Comparison of ENCODE assay signal across 8 cellular contexts in the genomic region with DNA sequence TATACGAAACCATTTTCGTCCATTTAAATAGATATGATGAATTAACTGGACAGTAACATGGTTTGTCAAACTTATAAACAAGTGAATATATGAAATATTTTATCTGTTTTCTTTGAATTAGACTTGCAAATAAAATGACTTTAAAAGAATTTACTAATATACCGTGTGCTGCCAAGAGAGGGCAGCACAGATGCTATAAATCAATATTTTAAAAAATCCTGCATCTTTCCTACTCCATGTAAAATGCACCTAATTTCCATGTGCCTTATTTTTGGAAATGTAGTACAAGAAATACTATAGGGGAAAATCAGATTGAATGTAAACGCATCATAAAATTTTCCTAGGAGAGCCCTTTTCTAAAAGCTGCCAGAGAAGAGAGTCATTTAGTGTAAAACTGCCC.
DNase-seq lines count a peak whose midpoint lies in the region; ATAC-seq, FAIRE-seq and TF ChIP-seq lines count a peak whose summit lies in the region.

No MANE protein-coding gene starts in this region.

- no peaks in the 10 kb centered on the region for H3K79me1 ChIP-seq in H1 (ENCODE audit: low read depth, low read length)

- no peaks in the 10 kb centered on the region for H3K4me1 Mint-ChIP-seq in progenitor cell of endocrine pancreas (ENCODE audit: low read depth)

- no peak overlapping the region for H3K4me3 ChIP-seq in H1 (ENCODE audit: extremely low read depth in 1 of 4, insufficient read depth in 2 of 4, low read depth in 3 of 4, low read length in 4 of 4)

- H3K56ac ChIP-seq in H1 (replicated peaks; ENCODE audit: insufficient read length, low read depth, low read length) = no peak overlapping the region

- TF ChIP-seq POLR2A in H1 (IDR thresholded peaks at IDR 0.05; ENCODE audit: control extremely low read depth in 1 of 2, low read depth in 2 of 2, low read length in 2 of 2) = no peak

- H3K27ac ChIP-seq in H1 (ENCODE audit: low read depth, low read length) = no peak overlapping the region

- no peak overlapping the region for H3K4me3 Mint-ChIP-seq in progenitor cell of endocrine pancreas (ENCODE audit: low read depth)

- ATAC-seq in GM18870 (IDR thresholded peaks at IDR 0.05; ENCODE audit: unreplicated experiment) = no peak
- no peak for ATAC-seq in GM21786 (IDR thresholded peaks at IDR 0.05; ENCODE audit: unreplicated experiment)

- H3K14ac ChIP-seq in H1 (ENCODE audit: insufficient read length) = no peak overlapping the region

- H3K9ac ChIP-seq in H1 (replicated peaks in 1 of 4; ENCODE audit: extremely low read depth in 1 of 4, low read depth in 3 of 4, low read length in 3 of 4) = no peak overlapping the region

- no peak overlapping the region for H2AFZ ChIP-seq in H1 (ENCODE audit: low read length)

- H4K8ac ChIP-seq in H1 (ENCODE audit: extremely low read depth, insufficient read depth, low read length) = no peak overlapping the region

- H2AK5ac ChIP-seq in H1 (ENCODE audit: low read depth, low read length) = no peak overlapping the region

- no peak overlapping the region for H3K23ac ChIP-seq in H1 (ENCODE audit: insufficient read length)

- H3K79me2 ChIP-seq in H1 (ENCODE audit: control insufficient read depth in 1 of 2, insufficient read depth in 2 of 2, low read length in 2 of 2) = no peaks in the 10 kb centered on the region

- H3K23me2 ChIP-seq in H1 (ENCODE audit: low read depth, low read length) = peaks cover 2% of the 10 kb centered on the region; the same call in 1 of the 2 replicates

- no peak for FAIRE-seq in H1 (lab: Jason Lieb, UNC)

- no peak for TF ChIP-seq EP300 in H1 (IDR thresholded peaks at IDR 0.05; ENCODE audit: borderline replicate concordance in 1 of 2, low read depth in 2 of 2, low read length in 2 of 2)

- no peak overlapping the region for H3K18ac ChIP-seq in H1 (ENCODE audit: extremely low read depth, low read length)

- no peak overlapping the region for H4K91ac ChIP-seq in H1 (replicated peaks; ENCODE audit: insufficient read length, low read length)

- H3K9me3 ChIP-seq in H1 (ENCODE audit: insufficient read depth in 2 of 2, low read depth in 1 of 2, low read length in 1 of 2) = no peaks in the 10 kb centered on the region

- H3K36me3 ChIP-seq in H1 (ENCODE audit: control insufficient read depth in 2 of 4, insufficient read depth in 4 of 4, low read length in 3 of 4) = peaks cover 0 to 26% (median 8%) of the 10 kb centered on the region in 4 experiments; a peak in 5 of 8 replicates

- H3K4me1 ChIP-seq in H1 (replicated peaks in 1 of 4; ENCODE audit: control insufficient read depth in 3 of 4, insufficient read depth in 4 of 4, low read length in 3 of 4) = no peaks in the 10 kb centered on the region

- no peak overlapping the region for H3K4me2 ChIP-seq in H1 (ENCODE audit: insufficient read depth in 1 of 2, low read depth in 2 of 2, low read length in 2 of 2)

- no peak overlapping the region for H2BK20ac ChIP-seq in H1 (ENCODE audit: low read length)

- no peak overlapping the region for H2BK120ac ChIP-seq in H1 (replicated peaks; ENCODE audit: low read depth, low read length)

- peak in 1 of 2 experiments; percentile 13; a peak in 2 of 4 replicates for TF ChIP-seq RAD21 in H1 (IDR thresholded peaks at IDR 0.05 in 1 of 2, conservative IDR thresholded peaks at IDR 0.05 in 1 of 2; ENCODE audit: low read depth in 2 of 2, low read length in 2 of 2)

- no peak overlapping the region for H2BK15ac ChIP-seq in H1 (ENCODE audit: low read length)

- WGBS in H1 (ENCODE audit: extremely low coverage in 1 of 2, insufficient coverage in 1 of 2, insufficient read length in 1 of 2, insufficient replicate concordance in 2 of 2, low coverage in 1 of 2, low lambda C conversion rate in 2 of 2, missing lambda C conversion rate in 1 of 2), 2 experiments = 65% methylated on average over 4 of the region's 4 CpGs; no CpG with 5 or more reads in 1 of the 2 experiments

- H4K20me1 ChIP-seq in H1 (replicated peaks in 1 of 2; ENCODE audit: control insufficient read depth in 1 of 2, insufficient read depth in 2 of 2, low read length in 2 of 2) = no peaks in the 10 kb centered on the region

- H3K27ac Mint-ChIP-seq in progenitor cell of endocrine pancreas = no peak overlapping the region

- H3K27me3 Mint-ChIP-seq in progenitor cell of endocrine pancreas = no peaks in the 10 kb centered on the region

- no peaks in the 10 kb centered on the region for H3K27me3 ChIP-seq in H1 (replicated peaks in 1 of 4; ENCODE audit: control insufficient read depth in 3 of 4, extremely low read depth in 1 of 4, insufficient read depth in 3 of 4, low read length in 3 of 4)

- CTCF ChIA-PET in H1 (lab: Charles Lee; ENCODE audit: partially characterized antibody) = interaction anchor here (0.8 to 1.4 kb wide), 6 partner anchors 10 to 158 kb away, joined by 3 to 8 read pairs (median 3); no protein-coding TSS in a partner anchor

- POLR2A ChIA-PET in H1 (lab: Charles Lee; ENCODE audit: partially characterized antibody) = interaction anchor here (0.6 kb wide), 1 partner anchor 35 kb away, joined by 4 read pairs; no protein-coding TSS in a partner anchor

- H3K9me3 Mint-ChIP-seq in progenitor cell of endocrine pancreas (ENCODE audit: low read depth) = no peaks in the 10 kb centered on the region

- H2BK12ac ChIP-seq in H1 (ENCODE audit: low read depth, low read length) = no peak overlapping the region

- H3K36me3 Mint-ChIP-seq in progenitor cell of endocrine pancreas (ENCODE audit: insufficient read depth) = peaks cover 13% of the 10 kb centered on the region

- DNase-seq in NCI-H2196 treated with DMSO at 0.1 percent for 48 hours (lab: John Stamatoyannopoulos, UW; ENCODE audit: unreplicated experiment) (peak; percentile 0), NCI-H2196 (lab: John Stamatoyannopoulos, UW; ENCODE audit: unreplicated experiment) (no peak), NCI-H2227 treated with DMSO at 0.1 percent for 48 hours (lab: John Stamatoyannopoulos, UW) (peak; percentile 5), H1 (ENCODE audit: low read depth in 1 of 2, low spot score in 2 of 2) (no peak), progenitor cell of endocrine pancreas (ENCODE audit: low spot score, unreplicated experiment) (no peak)
- DNase-seq in activated naive CD4-positive, alpha-beta T cell (lab: John Stamatoyannopoulos, UW) = no peak

- H3K4ac ChIP-seq in H1 (replicated peaks; ENCODE audit: insufficient read length, low read depth, low read length) = no peak overlapping the region

- TF ChIP-seq CTCF in H1 (IDR thresholded peaks at IDR 0.05; ENCODE audit: control extremely low read depth in 1 of 3, insufficient read depth in 1 of 3, low read depth in 1 of 3, low read length in 3 of 3) (peak in 2 of 3 experiments; percentile 10; a peak in 2 of 4 replicates), progenitor cell of endocrine pancreas (IDR thresholded peaks at IDR 0.05; ENCODE audit: unreplicated experiment) (peak; percentile 78)

- H4K5ac ChIP-seq in H1 (ENCODE audit: insufficient read length, low read depth, low read length) = no peak overlapping the region

- H2BK5ac ChIP-seq in H1 (ENCODE audit: low read depth, low read length) = no peak overlapping the region

TF ChIP-seq in H1, 55 proteins besides CTCF, POLR2A, EP300 and RAD21 (continues in another document):
- TF ChIP-seq BACH1 (IDR thresholded peaks at IDR 0.05; ENCODE audit: low read length) (no peak), JUND (IDR thresholded peaks at IDR 0.05; ENCODE audit: low read length) (no peak), NRF1 (IDR thresholded peaks at IDR 0.05; ENCODE audit: low read depth, low read length) (no peak), TCF12 (IDR thresholded peaks at IDR 0.05; ENCODE audit: low read depth, low read length) (no peak)

Comparison
In these comparisons a context has a peak if more than half of its experiments do, and no peak if none do; other contexts are left out.
1. DNase-seq: peak in NCI-H2196 treated with DMSO at 0.1 percent for 48 hours (single experiment) and NCI-H2227 treated with DMSO at 0.1 percent for 48 hours (single experiment); none in NCI-H2196 (single experiment), H1 (0 of 2), progenitor cell of endocrine pancreas (single experiment) and activated naive CD4-positive, alpha-beta T cell (0 of 4).